ENCODE assay signal across 1 cellular context in genomic region chr3:141275511-141275910, GRCh38.
TF ChIP-seq lines count a peak whose summit lies in the region.

No MANE protein-coding gene starts in this region.

TF ChIP-seq in WTC11, 78 proteins besides CTCF, POLR2A, EP300 and RAD21 (continued from another document):
- no peak for TF ChIP-seq ZBTB43 (CRISPR knock-in tag; IDR thresholded peaks at IDR 0.05)
- no peak for TF ChIP-seq ZNF281 (CRISPR knock-in tag; IDR thresholded peaks at IDR 0.05)
- no peak for TF ChIP-seq ZNF532 (CRISPR knock-in tag; IDR thresholded peaks at IDR 0.05; ENCODE audit: borderline replicate concordance)
- TF ChIP-seq GRHL2 (CRISPR knock-in tag; IDR thresholded peaks at IDR 0.05; ENCODE audit: insufficient replicate concordance, severe bottlenecking): no peak
- no peak for TF ChIP-seq AFF4 (CRISPR knock-in tag; IDR thresholded peaks at IDR 0.05; ENCODE audit: borderline replicate concordance)
- TF ChIP-seq ERG (CRISPR knock-in tag; IDR thresholded peaks at IDR 0.05): no peak
- TF ChIP-seq JAZF1 (CRISPR knock-in tag; IDR thresholded peaks at IDR 0.05): no peak
- TF ChIP-seq RELA (CRISPR knock-in tag; IDR thresholded peaks at IDR 0.05; ENCODE audit: borderline replicate concordance): no peak
TF ChIP-seq in WTC11: peak in this region for 0.
